In the genomic region with DNA sequence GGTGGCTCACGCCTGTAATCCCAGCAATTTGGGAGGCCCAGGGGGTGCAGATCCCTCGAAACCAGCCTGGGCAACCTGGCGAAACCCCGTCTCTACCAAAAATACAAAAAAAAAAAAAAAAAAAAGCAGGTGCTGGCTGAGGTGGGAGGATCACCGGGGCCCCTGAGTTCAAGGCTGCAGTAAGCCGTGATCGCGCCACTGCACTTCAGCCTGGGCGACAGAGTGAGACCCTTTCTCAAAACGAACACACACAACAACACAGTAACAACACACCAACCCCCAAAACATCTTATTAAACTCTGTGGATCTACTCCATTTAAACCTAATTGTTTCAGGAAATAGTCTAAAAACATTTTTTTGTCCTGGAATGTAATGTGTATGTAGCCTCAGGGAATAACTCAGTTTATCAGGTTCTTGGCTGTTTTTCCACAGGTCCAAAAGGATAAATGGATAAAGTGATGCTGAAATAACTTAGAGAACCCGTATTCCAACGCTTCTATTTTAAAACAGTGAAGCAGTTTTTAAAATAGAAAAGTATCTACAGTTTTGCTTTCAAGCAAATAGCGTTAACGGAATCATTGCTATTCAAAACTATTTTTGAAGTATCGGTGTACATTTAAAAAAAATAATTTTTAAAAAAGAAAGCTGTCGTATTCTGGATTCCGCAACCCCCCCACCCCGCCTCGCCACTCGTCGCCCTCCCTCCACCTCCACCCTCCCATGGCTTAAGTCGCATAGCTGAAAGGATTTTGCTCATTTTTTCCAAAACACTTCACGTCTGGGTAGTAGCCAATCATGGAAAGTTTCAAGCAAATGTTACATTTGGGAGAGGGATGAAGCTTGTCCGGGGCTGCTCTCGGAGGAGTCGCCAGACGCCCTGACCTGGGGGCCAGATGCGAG, we compare ENCODE assay signal across 1 cellular context.
TF ChIP-seq lines count a peak whose summit lies in the region.

No MANE protein-coding gene starts in this region.

TF ChIP-seq in HepG2, 621 proteins besides CTCF, POLR2A, EP300 and RAD21 (continued from another document):
- peak; percentile 40; the same call in 1 of the 2 replicates for TF ChIP-seq PAXIP1 (CRISPR knock-in tag; conservative IDR thresholded peaks at IDR 0.05)
- TF ChIP-seq, protein P1, sequence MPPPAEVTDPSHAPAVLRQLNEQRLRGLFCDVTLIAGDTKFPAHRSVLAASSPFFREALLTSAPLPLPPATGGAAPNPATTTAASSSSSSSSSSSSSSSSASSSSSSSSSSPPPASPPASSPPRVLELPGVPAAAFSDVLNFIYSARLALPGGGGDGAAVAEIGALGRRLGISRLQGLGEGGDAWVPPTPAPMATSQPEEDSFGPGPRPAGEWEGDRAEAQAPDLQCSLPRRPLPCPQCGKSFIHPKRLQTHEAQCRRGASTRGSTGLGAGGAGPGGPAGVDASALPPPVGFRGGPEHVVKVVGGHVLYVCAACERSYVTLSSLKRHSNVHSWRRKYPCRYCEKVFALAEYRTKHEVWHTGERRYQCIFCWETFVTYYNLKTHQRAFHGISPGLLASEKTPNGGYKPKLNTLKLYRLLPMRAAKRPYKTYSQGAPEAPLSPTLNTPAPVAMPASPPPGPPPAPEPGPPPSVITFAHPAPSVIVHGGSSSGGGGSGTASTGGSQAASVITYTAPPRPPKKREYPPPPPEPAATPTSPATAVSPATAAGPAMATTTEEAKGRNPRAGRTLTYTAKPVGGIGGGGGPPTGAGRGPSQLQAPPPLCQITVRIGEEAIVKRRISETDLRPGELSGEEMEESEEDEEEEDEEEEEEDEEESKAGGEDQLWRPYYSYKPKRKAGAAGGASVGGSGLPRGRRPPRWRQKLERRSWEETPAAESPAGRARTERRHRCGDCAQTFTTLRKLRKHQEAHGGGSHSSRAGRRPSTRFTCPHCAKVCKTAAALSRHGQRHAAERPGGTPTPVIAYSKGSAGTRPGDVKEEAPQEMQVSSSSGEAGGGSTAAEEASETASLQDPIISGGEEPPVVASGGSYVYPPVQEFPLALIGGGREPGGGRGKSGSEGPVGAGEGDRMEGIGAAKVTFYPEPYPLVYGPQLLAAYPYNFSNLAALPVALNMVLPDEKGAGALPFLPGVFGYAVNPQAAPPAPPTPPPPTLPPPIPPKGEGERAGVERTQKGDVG (CRISPR knock-in tag; IDR thresholded peaks at IDR 0.05; ENCODE audit: borderline replicate concordance) = no peak
- TF ChIP-seq ZBTB25 (CRISPR knock-in tag; IDR thresholded peaks at IDR 0.05) = no peak
- TF ChIP-seq SMARCE1 (IDR thresholded peaks at IDR 0.05; ENCODE audit: borderline replicate concordance) = no peak
- TF ChIP-seq AFF4 (CRISPR knock-in tag; IDR thresholded peaks at IDR 0.05) = no peak
- no peak for TF ChIP-seq STAT5B (CRISPR knock-in tag; IDR thresholded peaks at IDR 0.05)
- TF ChIP-seq, protein P2, sequence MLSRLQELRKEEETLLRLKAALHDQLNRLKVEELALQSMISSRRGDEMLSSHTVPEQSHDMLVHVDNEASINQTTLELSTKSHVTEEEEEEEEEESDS (CRISPR knock-in tag; IDR thresholded peaks at IDR 0.05; ENCODE audit: borderline replicate concordance) = no peak
- TF ChIP-seq ERF (CRISPR knock-in tag; IDR thresholded peaks at IDR 0.05) = no peak
- no peak for TF ChIP-seq CHD4 (IDR thresholded peaks at IDR 0.05; ENCODE audit: borderline replicate concordance, low read length)
- no peak for TF ChIP-seq KDM1A (CRISPR knock-in tag; IDR thresholded peaks at IDR 0.05)
- TF ChIP-seq AGO2 (optimal IDR thresholded peaks at IDR 0.05; ENCODE audit: low read depth, low read length) = no peak
